In genomic region chr6:45959534-45960195, GRCh38 we compare ENCODE assay signal across 10 cellular contexts. TPM values are rescaled to one million over a fixed set of nuclear protein-coding genes. Genes with fewer than 3 reads are reported as not detected.
DNase-seq lines count a peak whose midpoint lies in the region; ATAC-seq and TF ChIP-seq lines count a peak whose summit lies in the region.
"Had no signal": no experiment of that assay in that cellular context is flagged by ENCODE, and none has a peak within 500 bp of the region (broad histone marks: within the 10 kb centered on the region; RNA-seq: fewer than 3 reads in every experiment).

No MANE protein-coding gene starts in this region.

- H3K9me2 ChIP-seq in PC-9 (ENCODE audit: insufficient read depth), result no peaks in the 10 kb centered on the region

- DNase-seq in HPDE6-E6E7 (ENCODE audit: extremely low spot score), result peak; percentile 28
- peak; percentile 66 for DNase-seq in NCI-H2227 (lab: John Stamatoyannopoulos, UW; ENCODE audit: unreplicated experiment)
- peak; percentile 67 for DNase-seq in astrocyte of the hippocampus (ENCODE audit: low read depth, low spot score)
- peak; percentile 14 for DNase-seq in osteoblast (ENCODE audit: insufficient read length, low spot score, missing footprints)
- DNase-seq in PC-9, result no peak
- DNase-seq in activated CD4-positive, alpha-beta T cell treated with anti-CD3 and anti-CD28 coated beads, Interleukin-2, amount 10 ng/mL, durations not matched to agents 7 days and 5 days, result no peak
- DNase-seq: activated effector memory CD4-positive, alpha-beta T cell treated with anti-CD3 and anti-CD28 coated beads, Interleukin-2, amount 50 U/mL, for 16 hours; stimulated activated CD4-positive, alpha-beta T cell treated with anti-CD3 and anti-CD28 coated beads, Interleukin-1b, Interleukin-23, amount 100 ng/mL, for 48 hours had no signal

- H3K36me3 ChIP-seq in osteoblast (ENCODE audit: insufficient read depth, low read length) (no peaks in the 10 kb centered on the region), PC-9 (ENCODE audit: low read depth) (no peaks in the 10 kb centered on the region)

- no peaks in the 10 kb centered on the region for H3K4me1 Mint-ChIP-seq in activated CD4-positive, alpha-beta T cell treated with anti-CD3 and anti-CD28 coated beads, Interleukin-2, amount 10 ng/mL, durations not matched to agents 7 days and 5 days

- H3K27me3 ChIP-seq in osteoblast (ENCODE audit: insufficient read depth, low read length) (peaks cover 21% of the 10 kb centered on the region), PC-9 (ENCODE audit: insufficient read depth, low read depth) (peaks cover 3% of the 10 kb centered on the region; the same call in 1 of the 2 replicates)

- H2AFZ ChIP-seq in osteoblast (ENCODE audit: low read length), result no peak overlapping the region
- H2AFZ ChIP-seq in PC-9, result no peak overlapping the region

- CTCF ChIA-PET in PC-9 (lab: Charles Lee), result no interaction called here
- CTCF ChIA-PET in activated CD4-positive, alpha-beta T cell treated with anti-CD3 and anti-CD28 coated beads, Interleukin-2, amount 10 ng/mL, durations not matched to agents 7 days and 5 days (lab: Charles Lee), result interaction anchor here (1.1 kb wide), 1 partner anchor 13 kb away, joined by 3 read pairs; no protein-coding TSS in a partner anchor

- no peak overlapping the region for H3K4me3 ChIP-seq in osteoblast (ENCODE audit: insufficient read depth, low read length)
- H3K4me3 ChIP-seq in PC-9, result no peak overlapping the region

- H3K27ac ChIP-seq in osteoblast (ENCODE audit: low read depth, low read length), result no peak overlapping the region
- H3K27ac ChIP-seq in PC-9, result no peak overlapping the region

- POLR2A ChIA-PET in PC-9 (lab: Charles Lee; ENCODE audit: unreplicated experiment), result interaction anchor here (0.6 kb wide), 1 partner anchor 22 kb away, joined by 4 read pairs; no protein-coding TSS in a partner anchor
- POLR2A ChIA-PET in activated CD4-positive, alpha-beta T cell treated with anti-CD3 and anti-CD28 coated beads, Interleukin-2, amount 10 ng/mL, durations not matched to agents 7 days and 5 days (lab: Charles Lee), result no interaction called here

- H4K20me1 ChIP-seq in osteoblast (ENCODE audit: insufficient read depth, low read length) (no peaks in the 10 kb centered on the region), PC-9 (ENCODE audit: insufficient read depth) (no peaks in the 10 kb centered on the region)

- no peaks in the 10 kb centered on the region for H3F3A ChIP-seq in PC-9 (ENCODE audit: insufficient read depth, low read depth)

- intact Hi-C loops in PC-9 (cut with micrococcal nuclease; ENCODE audit: unreplicated experiment), result no loop called here

- no peak for TF ChIP-seq CTCF in osteoblast (IDR thresholded peaks at IDR 0.05; ENCODE audit: extremely low read depth, low read depth, low read length)
- no peak for TF ChIP-seq CTCF in PC-9 (conservative IDR thresholded peaks at IDR 0.05)

- no peaks in the 10 kb centered on the region for H3K36me3 Mint-ChIP-seq in activated CD4-positive, alpha-beta T cell treated with anti-CD3 and anti-CD28 coated beads, Interleukin-2, amount 10 ng/mL, durations not matched to agents 7 days and 5 days (ENCODE audit: low read depth)

- H3K27ac Mint-ChIP-seq in activated CD4-positive, alpha-beta T cell treated with anti-CD3 and anti-CD28 coated beads, Interleukin-2, amount 10 ng/mL, durations not matched to agents 7 days and 5 days, result no peak overlapping the region

- H3K4me2 ChIP-seq in osteoblast (ENCODE audit: insufficient read depth, low read length) (no peak overlapping the region), PC-9 (no peak overlapping the region)

- H3K9me3 Mint-ChIP-seq in activated CD4-positive, alpha-beta T cell treated with anti-CD3 and anti-CD28 coated beads, Interleukin-2, amount 10 ng/mL, durations not matched to agents 7 days and 5 days, result peaks cover 2% of the 10 kb centered on the region

- H3K79me2 ChIP-seq in osteoblast (ENCODE audit: insufficient read depth, low read length) (no peaks in the 10 kb centered on the region), PC-9 (ENCODE audit: low read depth) (no peaks in the 10 kb centered on the region)

- H3K9me3 ChIP-seq in osteoblast (ENCODE audit: low read depth, low read length) (no peaks in the 10 kb centered on the region), PC-9 (ENCODE audit: insufficient read depth, low read depth) (no peaks in the 10 kb centered on the region)

- H3K4me3 Mint-ChIP-seq in activated CD4-positive, alpha-beta T cell treated with anti-CD3 and anti-CD28 coated beads, Interleukin-2, amount 10 ng/mL, durations not matched to agents 7 days and 5 days, result no peak overlapping the region

- H3K4me1 ChIP-seq in osteoblast (ENCODE audit: insufficient read depth, low read length) (no peaks in the 10 kb centered on the region), PC-9 (replicated peaks; ENCODE audit: insufficient read depth) (no peaks in the 10 kb centered on the region)

- H3K27me3 Mint-ChIP-seq in activated CD4-positive, alpha-beta T cell treated with anti-CD3 and anti-CD28 coated beads, Interleukin-2, amount 10 ng/mL, durations not matched to agents 7 days and 5 days, result peaks cover 4% of the 10 kb centered on the region

- BruUV-seq in PC-9 (replicated peaks; lab: Mats Ljungman, UMichigan), result no TSS peak

- no peak for ATAC-seq in GM21723 (IDR thresholded peaks at IDR 0.05; ENCODE audit: unreplicated experiment)
- ATAC-seq in GM18520 (IDR thresholded peaks at IDR 0.05; ENCODE audit: unreplicated experiment), result no peak

RNA-seq across cellular contexts. Expression of gene CLIC5, which starts 56.0 kb away (rescaled TPM):
- total RNA-seq in osteoblast, result not detected in 2 replicates
- total RNA-seq in PC-9 (2021), result 2.0 and 2.1 TPM in 2 replicates
- total RNA-seq in activated CD4-positive, alpha-beta T cell treated with anti-CD3 and anti-CD28 coated beads, Interleukin-2, amount 10 ng/mL, durations not matched to agents 7 days and 5 days, result 1 to 10 TPM; 3.7 to 3.8 TPM

Comparison
In these comparisons a context has a peak if more than half of its experiments do, and no peak if none do; other contexts are left out.
1. DNase-seq: peak in HPDE6-E6E7 (single experiment), NCI-H2227 (single experiment), astrocyte of the hippocampus (single experiment) and osteoblast (single experiment); none in PC-9 (0 of 2) and activated CD4-positive, alpha-beta T cell treated with anti-CD3 and anti-CD28 coated beads, Interleukin-2, amount 10 ng/mL, durations not matched to agents 7 days and 5 days (single experiment).